Comparison of ENCODE assay signal across 15 cellular contexts in the genomic region with DNA sequence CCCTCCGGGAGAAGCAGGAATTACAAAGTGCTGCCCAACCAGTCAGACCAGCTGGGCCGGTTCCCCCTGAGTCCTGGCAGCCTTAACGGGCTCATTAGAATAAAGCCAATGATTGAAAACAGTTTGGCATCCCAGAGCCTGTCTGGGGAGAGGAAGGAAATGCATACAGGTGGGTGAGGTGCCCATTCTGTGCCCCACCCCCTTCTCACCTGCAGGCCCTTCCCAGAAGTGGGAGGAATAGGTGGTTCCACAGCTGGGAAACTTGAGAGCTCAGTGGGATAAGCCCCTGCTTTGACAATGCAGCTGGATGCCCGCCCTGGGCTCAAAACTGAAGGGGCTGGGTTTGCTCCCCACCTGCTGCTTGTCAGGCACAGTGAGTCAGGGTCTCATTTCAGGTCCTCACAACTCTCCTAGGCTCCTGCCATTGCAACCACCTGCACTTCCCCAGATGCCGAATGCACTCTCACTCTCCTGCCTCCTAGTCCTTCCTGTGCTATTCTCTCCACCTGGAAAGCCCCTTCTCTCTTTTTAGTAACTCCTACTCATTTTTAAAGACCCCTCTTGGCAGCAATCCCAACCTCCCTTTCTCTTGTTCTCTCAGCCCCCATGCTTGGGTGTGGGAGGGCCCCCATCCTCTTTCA. TPM values are rescaled to one million over a fixed set of nuclear protein-coding genes. Genes with fewer than 3 reads are reported as not detected.
A peak's percentile ranks its signal among the peaks of the same experiment; 100 is the strongest.
DNase-seq lines count a peak whose midpoint lies in the region; ATAC-seq and TF ChIP-seq lines count a peak whose summit lies in the region.
"Had no signal": no experiment of that assay in that cellular context is flagged by ENCODE, and none has a peak within 500 bp of the region (broad histone marks: within the 10 kb centered on the region; RNA-seq: fewer than 3 reads in every experiment).

No MANE protein-coding gene starts in this region.

- no peak overlapping the region for H3K4me3 Mint-ChIP-seq in effector memory CD8-positive, alpha-beta T cell
- H3K4me3 Mint-ChIP-seq: B cell had no signal

- no peak overlapping the region for H3K27ac Mint-ChIP-seq in effector memory CD8-positive, alpha-beta T cell
- H3K27ac Mint-ChIP-seq: B cell had no signal

- H3K27ac ChIP-seq in VCaP = peak overlapping the region; percentile 65
- no peak overlapping the region for H3K27ac ChIP-seq in lower lobe of right lung
- H3K27ac ChIP-seq: parathyroid adenoma had no signal

- H3K4me1 ChIP-seq in lower lobe of right lung = peaks cover 5% of the 10 kb centered on the region

- no peak overlapping the region for H3K4me3 ChIP-seq in lower lobe of right lung

- H3K36me3 ChIP-seq in lower lobe of right lung = no peaks in the 10 kb centered on the region

- DNase-seq in DMS153 (lab: John Stamatoyannopoulos, UW) (peak; percentile 90), lower lobe of right lung (peak; percentile 55), NOMO-1 treated with DMSO at 0.1 percent for 48 hours (lab: John Stamatoyannopoulos, UW; ENCODE audit: unreplicated experiment) (no peak)
- no peak for DNase-seq in effector memory CD8-positive, alpha-beta T cell
- DNase-seq: activated T-cell treated with anti-CD3 and anti-CD28 coated beads for 4 hours; erythroblast; MV-4-11; stimulated activated CD4-positive, alpha-beta T cell treated with anti-CD3 and anti-CD28 coated beads, Interleukin-2, amount 100 ng/mL, for 48 hours had no signal

- no peak for TF ChIP-seq CTCF in VCaP (conservative IDR thresholded peaks at IDR 0.05)
- TF ChIP-seq CTCF in lower lobe of right lung (IDR thresholded peaks at IDR 0.05) = no peak

- no peaks in the 10 kb centered on the region for H3K27me3 ChIP-seq in lower lobe of right lung (ENCODE audit: low read depth)

- no peaks in the 10 kb centered on the region for H3K36me3 Mint-ChIP-seq in effector memory CD8-positive, alpha-beta T cell (ENCODE audit: insufficient read depth)

- intact Hi-C loops in lower lobe of right lung (cut with DNase I) = no loop called here

- peak; percentile 87 to 88 for ATAC-seq in lower lobe of right lung
- ATAC-seq in GM19351 (IDR thresholded peaks at IDR 0.05; ENCODE audit: unreplicated experiment) = no peak
- ATAC-seq in effector memory CD8-positive, alpha-beta T cell (replicated peaks) = no peak
- no peak for ATAC-seq in HG03342 (IDR thresholded peaks at IDR 0.05; ENCODE audit: unreplicated experiment)
- ATAC-seq: Panc1 had no signal

- no peaks in the 10 kb centered on the region for H3K4me1 Mint-ChIP-seq in effector memory CD8-positive, alpha-beta T cell (ENCODE audit: low read depth in 2 of 2)
- H3K4me1 Mint-ChIP-seq: B cell had no signal

- no peaks in the 10 kb centered on the region for H3K9me3 ChIP-seq in lower lobe of right lung

- H3K27me3 Mint-ChIP-seq in effector memory CD8-positive, alpha-beta T cell = peaks cover 0 to 11% of the 10 kb centered on the region in 2 donors
- H3K27me3 Mint-ChIP-seq: B cell had no signal

- no peaks in the 10 kb centered on the region for H3K9me3 Mint-ChIP-seq in effector memory CD8-positive, alpha-beta T cell

- TF ChIP-seq RAD21 in Ishikawa (IDR thresholded peaks at IDR 0.05; ENCODE audit: low read depth) = peak; percentile 11; the same call in 1 of the 2 replicates

- TF ChIP-seq EP300 in Ishikawa (IDR thresholded peaks at IDR 0.05; ENCODE audit: borderline replicate concordance) = no peak; the same call in 1 of the 2 replicates

TF ChIP-seq in Ishikawa, 13 proteins besides CTCF, POLR2A, EP300 and RAD21:
- TF ChIP-seq TAF1 (IDR thresholded peaks at IDR 0.05; ENCODE audit: low read depth) (no peak), ZBTB7A (IDR thresholded peaks at IDR 0.05; ENCODE audit: low read depth) (no peak), MAX (IDR thresholded peaks at IDR 0.05) (peak; percentile 33; the same call in 1 of the 2 replicates), USF1 (IDR thresholded peaks at IDR 0.05) (no peak), REST (IDR thresholded peaks at IDR 0.05; ENCODE audit: low read depth) (no peak), YY1 (IDR thresholded peaks at IDR 0.05; ENCODE audit: low read depth) (no peak), CEBPB (IDR thresholded peaks at IDR 0.05) (no peak), TCF12 (IDR thresholded peaks at IDR 0.05; ENCODE audit: low read depth) (peak; percentile 84), NFIC (IDR thresholded peaks at IDR 0.05) (peak; percentile 78), EGR1 (IDR thresholded peaks at IDR 0.05) (no peak), TEAD4 (IDR thresholded peaks at IDR 0.05) (no peak), FOXM1 (IDR thresholded peaks at IDR 0.05; ENCODE audit: borderline replicate concordance, low read depth) (no peak; the same call in 1 of the 2 replicates), CREB1 (IDR thresholded peaks at IDR 0.05; ENCODE audit: low read depth) (no peak)

RNA-seq across cellular contexts. Expression of gene BUB1B, which starts 5.5 kb away (rescaled TPM):
- 1.4 TPM for total RNA-seq in lower lobe of right lung

RNA-seq across cellular contexts. Expression of gene BMF, which starts 46.7 kb away (rescaled TPM):
- total RNA-seq in lower lobe of right lung = 17.2 TPM

Comparison
In these comparisons a context has a peak if more than half of its experiments do, and no peak if none do; other contexts are left out.
1. DNase-seq: peak in DMS153 (single experiment) and lower lobe of right lung (single experiment); none in effector memory CD8-positive, alpha-beta T cell (0 of 3) and NOMO-1 treated with DMSO at 0.1 percent for 48 hours (single experiment).
2. ATAC-seq: peak in lower lobe of right lung (2 of 2); none in GM19351 (single experiment), effector memory CD8-positive, alpha-beta T cell (single experiment) and HG03342 (single experiment).